ENCODE assay signal across 1 cellular context in the genomic region with DNA sequence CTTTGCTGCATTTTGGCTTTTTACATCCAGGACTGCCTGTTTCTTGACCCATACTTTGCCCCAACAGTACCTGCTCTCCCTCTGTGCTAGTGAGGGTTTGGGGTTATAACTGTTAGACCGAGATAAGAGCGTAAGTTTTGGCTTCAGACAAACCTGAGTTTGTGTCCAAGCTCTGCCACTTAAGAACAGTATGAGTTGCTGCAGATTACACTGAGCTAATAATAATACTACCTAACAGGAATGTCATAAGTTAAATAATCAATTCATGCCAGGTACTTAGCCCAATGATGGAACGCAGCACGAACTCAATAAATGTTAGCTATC.
TF ChIP-seq lines count a peak whose summit lies in the region.

No MANE protein-coding gene starts in this region.

TF ChIP-seq in IMR-90, 13 proteins besides CTCF, POLR2A, EP300 and RAD21 (continued from another document):
- TF ChIP-seq SMC3 (IDR thresholded peaks at IDR 0.05; ENCODE audit: low read depth, low read length), result no peak
- TF ChIP-seq NFE2L2 (IDR thresholded peaks at IDR 0.05; ENCODE audit: low read depth, low read length), result no peak
- TF ChIP-seq RCOR1 (IDR thresholded peaks at IDR 0.05; ENCODE audit: insufficient replicate concordance, low read length), result no peak
- no peak for TF ChIP-seq BHLHE40 (IDR thresholded peaks at IDR 0.05; ENCODE audit: low read depth, low read length)
- TF ChIP-seq CHD1 (IDR thresholded peaks at IDR 0.05; ENCODE audit: low read depth, low read length), result no peak
- no peak for TF ChIP-seq MAZ (IDR thresholded peaks at IDR 0.05; ENCODE audit: borderline replicate concordance, low read depth, low read length)
- TF ChIP-seq, protein P1, sequence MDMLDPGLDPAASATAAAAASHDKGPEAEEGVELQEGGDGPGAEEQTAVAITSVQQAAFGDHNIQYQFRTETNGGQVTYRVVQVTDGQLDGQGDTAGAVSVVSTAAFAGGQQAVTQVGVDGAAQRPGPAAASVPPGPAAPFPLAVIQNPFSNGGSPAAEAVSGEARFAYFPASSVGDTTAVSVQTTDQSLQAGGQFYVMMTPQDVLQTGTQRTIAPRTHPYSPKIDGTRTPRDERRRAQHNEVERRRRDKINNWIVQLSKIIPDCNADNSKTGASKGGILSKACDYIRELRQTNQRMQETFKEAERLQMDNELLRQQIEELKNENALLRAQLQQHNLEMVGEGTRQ (IDR thresholded peaks at IDR 0.05; ENCODE audit: low read depth, low read length), result no peak
- TF ChIP-seq, protein P2, sequence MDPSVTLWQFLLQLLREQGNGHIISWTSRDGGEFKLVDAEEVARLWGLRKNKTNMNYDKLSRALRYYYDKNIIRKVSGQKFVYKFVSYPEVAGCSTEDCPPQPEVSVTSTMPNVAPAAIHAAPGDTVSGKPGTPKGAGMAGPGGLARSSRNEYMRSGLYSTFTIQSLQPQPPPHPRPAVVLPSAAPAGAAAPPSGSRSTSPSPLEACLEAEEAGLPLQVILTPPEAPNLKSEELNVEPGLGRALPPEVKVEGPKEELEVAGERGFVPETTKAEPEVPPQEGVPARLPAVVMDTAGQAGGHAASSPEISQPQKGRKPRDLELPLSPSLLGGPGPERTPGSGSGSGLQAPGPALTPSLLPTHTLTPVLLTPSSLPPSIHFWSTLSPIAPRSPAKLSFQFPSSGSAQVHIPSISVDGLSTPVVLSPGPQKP (IDR thresholded peaks at IDR 0.05; ENCODE audit: borderline replicate concordance, low read depth, low read length), result no peak
- TF ChIP-seq MXI1 (IDR thresholded peaks at IDR 0.05; ENCODE audit: borderline replicate concordance, low read depth, low read length), result no peak
- no peak for TF ChIP-seq FOS (IDR thresholded peaks at IDR 0.05; ENCODE audit: low read depth, low read length)
- TF ChIP-seq RFX5 (IDR thresholded peaks at IDR 0.05; ENCODE audit: low read depth, low read length), result no peak
- TF ChIP-seq MAFK (IDR thresholded peaks at IDR 0.05; ENCODE audit: low read depth, low read length), result no peak
